ENCODE assay signal across 8 cellular contexts in genomic region chr11:19241260-19242183, GRCh38. TPM values are rescaled to one million over a fixed set of nuclear protein-coding genes. Genes with fewer than 3 reads are reported as not detected.
A peak's percentile ranks its signal among the peaks of the same experiment; 100 is the strongest.
DNase-seq lines count a peak whose midpoint lies in the region; ATAC-seq lines count a peak whose summit lies in the region.

No MANE protein-coding gene starts in this region.

- H3K27me3 Mint-ChIP-seq in activated naive CD8-positive, alpha-beta T cell treated with anti-CD3 and anti-CD28 coated beads, Interleukin-2, amount 50 U/mL, for 24 hours, result peaks cover 50% of the 10 kb centered on the region
- H3K27me3 Mint-ChIP-seq in immature natural killer cell (ENCODE audit: low read depth in 3 of 3), result peaks cover 3 to 30% (median 6%) of the 10 kb centered on the region in 3 donors

- peaks cover 20% of the 10 kb centered on the region for H3K36me3 Mint-ChIP-seq in activated naive CD8-positive, alpha-beta T cell treated with anti-CD3 and anti-CD28 coated beads, Interleukin-2, amount 50 U/mL, for 24 hours (ENCODE audit: low read depth)
- no peaks in the 10 kb centered on the region for H3K36me3 Mint-ChIP-seq in immature natural killer cell

- DNase-seq in Right ventricle myocardium inferior (ENCODE audit: missing footprints) (peak; percentile 71), cardiac septum (ENCODE audit: low spot score) (no peak), NCI-H1105 (lab: John Stamatoyannopoulos, UW) (peak; percentile 25), immature natural killer cell (no peak), HCEC 1CT (no peak)
- DNase-seq in activated naive CD8-positive, alpha-beta T cell treated with anti-CD3 and anti-CD28 coated beads, Interleukin-2, amount 50 U/mL, for 24 hours, result peak; percentile 71
- peak; percentile 17 for DNase-seq in stimulated activated CD4-positive, alpha-beta T cell treated with anti-CD3 and anti-CD28 coated beads, Interleukin-4, amount 100 ng/mL, for 24 hours

- peak overlapping the region; percentile 48 for H3K27ac Mint-ChIP-seq in activated naive CD8-positive, alpha-beta T cell treated with anti-CD3 and anti-CD28 coated beads, Interleukin-2, amount 50 U/mL, for 24 hours
- H3K27ac Mint-ChIP-seq in immature natural killer cell, result no peak overlapping the region

- ATAC-seq in Right ventricle myocardium inferior (peak; percentile 55), HG02610 (IDR thresholded peaks at IDR 0.05; ENCODE audit: unreplicated experiment) (peak; percentile 30)
- ATAC-seq in activated naive CD8-positive, alpha-beta T cell treated with anti-CD3 and anti-CD28 coated beads, Interleukin-2, amount 50 U/mL, for 24 hours, result peak; percentile 51

- no peaks in the 10 kb centered on the region for H3K9me3 Mint-ChIP-seq in activated naive CD8-positive, alpha-beta T cell treated with anti-CD3 and anti-CD28 coated beads, Interleukin-2, amount 50 U/mL, for 24 hours
- no peaks in the 10 kb centered on the region for H3K9me3 Mint-ChIP-seq in immature natural killer cell

- intact Hi-C loops in Right ventricle myocardium inferior (cut with DNase I) (loop anchor here (10.0 kb wide), 1 partner anchor 167 kb away; no protein-coding TSS in a partner anchor), cardiac septum (cut with DNase I) (no loop called here)

- H3K4me1 Mint-ChIP-seq in activated naive CD8-positive, alpha-beta T cell treated with anti-CD3 and anti-CD28 coated beads, Interleukin-2, amount 50 U/mL, for 24 hours, result peaks cover 17% of the 10 kb centered on the region
- peaks cover 13 to 19% of the 10 kb centered on the region in 2 donors for H3K4me1 Mint-ChIP-seq in immature natural killer cell

- peak overlapping the region; percentile 88 for H3K4me3 Mint-ChIP-seq in activated naive CD8-positive, alpha-beta T cell treated with anti-CD3 and anti-CD28 coated beads, Interleukin-2, amount 50 U/mL, for 24 hours
- peak overlapping the region; percentile 75 to 92 (median 89) for H3K4me3 Mint-ChIP-seq in immature natural killer cell

RNA-seq across cellular contexts. Expression of gene E2F8, which starts 0.8 kb away (rescaled TPM):
- total RNA-seq in Right ventricle myocardium inferior (1.7 TPM), cardiac septum (4.5 TPM)
- polyA plus RNA-seq in immature natural killer cell, result under 1 TPM in 1 of 3 donors, not detected in 2; 0.17 TPM

RNA-seq across cellular contexts. Expression of gene CSRP3, which starts 39.7 kb away (rescaled TPM):
- total RNA-seq in Right ventricle myocardium inferior, result 1,720 TPM
- total RNA-seq in cardiac septum, result 2,895 TPM
- polyA plus RNA-seq in immature natural killer cell, result not detected

Comparison
In these comparisons a context has a peak if more than half of its experiments do, and no peak if none do; other contexts are left out.
1. DNase-seq: peak in Right ventricle myocardium inferior (single experiment), NCI-H1105 (single experiment), activated naive CD8-positive, alpha-beta T cell treated with anti-CD3 and anti-CD28 coated beads, Interleukin-2, amount 50 U/mL, for 24 hours (single experiment) and stimulated activated CD4-positive, alpha-beta T cell treated with anti-CD3 and anti-CD28 coated beads, Interleukin-4, amount 100 ng/mL, for 24 hours (single experiment); none in cardiac septum (single experiment), immature natural killer cell (0 of 3) and HCEC 1CT (single experiment).
2. Peak in every context shown above with its lines, with median percentiles within 50 percentile points of each other: ATAC-seq.